In genomic region chr7:53311205-53311604, GRCh38 we compare ENCODE assay signal across 33 cellular contexts.
"Had no signal": no experiment of that assay in that cellular context is flagged by ENCODE, and none has a peak within 500 bp of the region (broad histone marks: within the 10 kb centered on the region; RNA-seq: fewer than 3 reads in every experiment).

No MANE protein-coding gene starts in this region.

- FAIRE-seq: astrocyte, bronchial epithelial cell had no signal

- H3K4me3 ChIP-seq: coronary artery, dorsolateral prefrontal cortex, esophagus muscularis mucosa, gastrocnemius medialis, heart right ventricle had no signal

- H3K27ac ChIP-seq: brain microvascular endothelial cell, coronary artery, dorsolateral prefrontal cortex, esophagus muscularis mucosa, foreskin keratinocyte, gastrocnemius medialis, heart right ventricle, WERI-Rb-1 had no signal

- H3K4me1 Mint-ChIP-seq: activated B cell treated with CpG ODN at 0.5 μM for 24 hours; activated T-helper 17 cell treated with anti-CD3 and anti-CD28 coated beads, Interleukin-2, amount 50 U/mL, for 72 hours; central memory CD8-positive, alpha-beta T cell; T-helper 17 cell had no signal

- ATAC-seq: activated CD4-positive, CD25-positive, alpha-beta regulatory T cell treated with anti-CD3 and anti-CD28 coated beads, Interleukin-2, amount 50 U/mL, for 24 hours; activated CD8-positive, alpha-beta T cell treated with anti-CD3 and anti-CD28 coated beads for 36 hours; activated T-cell treated with anti-CD3 and anti-CD28 coated beads, Interleukin-2, amount 50 U/mL, for 4 hours; activated T-helper 17 cell treated with anti-CD3 and anti-CD28 coated beads, Interleukin-2, amount 50 U/mL, for 72 hours; foreskin keratinocyte; gastrocnemius medialis; heart right ventricle; T-helper 17 cell had no signal

- H3K4me1 ChIP-seq: foreskin keratinocyte, gastrocnemius medialis had no signal

- H3K9me3 ChIP-seq: esophagus muscularis mucosa, gastrocnemius medialis, heart right ventricle had no signal

- H3K4me3 Mint-ChIP-seq: activated B cell treated with CpG ODN at 0.5 μM for 24 hours; activated CD8-positive, alpha-beta T cell treated with anti-CD3 and anti-CD28 coated beads for 36 hours; activated naive CD8-positive, alpha-beta T cell; activated T-cell treated with anti-CD3 and anti-CD28 coated beads, Interleukin-2, amount 50 U/mL, for 4 hours; activated T-helper 17 cell treated with anti-CD3 and anti-CD28 coated beads, Interleukin-2, amount 50 U/mL, for 72 hours; central memory CD8-positive, alpha-beta T cell; dendritic cell treated with granulocyte-macrophage colony-stimulating factor and Interleukin-4, amounts not matched to agents 40 ng/mL and 50 ng/mL, for 4 days; T-helper 17 cell; T-helper 2 cell treated with Interferon-gamma antibody and Interleukin-4, amounts not matched to agents 5 μg/mL and 100 μg/mL, for 36 hours had no signal

- H3K27ac Mint-ChIP-seq: activated B cell treated with CpG ODN at 0.5 μM for 24 hours; activated CD8-positive, alpha-beta T cell treated with anti-CD3 and anti-CD28 coated beads for 36 hours; activated naive CD8-positive, alpha-beta T cell; activated T-helper 17 cell treated with anti-CD3 and anti-CD28 coated beads, Interleukin-2, amount 50 U/mL, for 72 hours; dendritic cell treated with granulocyte-macrophage colony-stimulating factor and Interleukin-4, amounts not matched to agents 40 ng/mL and 50 ng/mL, for 4 days; T-helper 17 cell; T-helper 2 cell treated with Interferon-gamma antibody and Interleukin-4, amounts not matched to agents 5 μg/mL and 100 μg/mL, for 36 hours had no signal

- H3K36me3 Mint-ChIP-seq: activated naive CD8-positive, alpha-beta T cell had no signal

- DNase-seq: activated B cell treated with CpG ODN at 0.5 μM for 24 hours; activated CD4-positive, alpha-beta T cell treated with anti-CD3 and anti-CD28 coated beads for 48 hours; activated CD4-positive, alpha-beta T cell treated with anti-CD3 and anti-CD28 coated beads, Interleukin-2, amount 50 U/mL, for 1 hour; activated CD4-positive, alpha-beta T cell treated with anti-CD3 and anti-CD28 coated beads, Interleukin-2, amount 50 U/mL, for 48 hours; activated CD8-positive, alpha-beta memory T cell treated with anti-CD3 and anti-CD28 coated beads for 24 hours; activated CD8-positive, alpha-beta T cell treated with anti-CD3 and anti-CD28 coated beads for 36 hours; activated effector memory CD4-positive, alpha-beta T cell treated with Interleukin-2 at 50 U/mL for 16 hours; activated gamma-delta T cell treated with Interleukin-2 at 50 U/mL for 16 hours; activated naive CD4-positive, alpha-beta T cell treated with anti-CD3 and anti-CD28 coated beads, Interleukin-2, amount 50 U/mL, for 16 hours; activated naive CD4-positive, alpha-beta T cell treated with Interleukin-2 at 50 U/mL for 16 hours; activated T-cell treated with anti-CD3 and anti-CD28 coated beads, Interleukin-2, amount 50 U/mL, for 4 hours; amniotic stem cell; anterior cingulate cortex; brain microvascular endothelial cell; dorsolateral prefrontal cortex; effector memory CD4-positive, alpha-beta T cell; erythroblast; foreskin keratinocyte; gastrocnemius medialis; heart right ventricle; T-helper 17 cell; T1000; WERI-Rb-1 had no signal

- H3K27me3 Mint-ChIP-seq: activated B cell treated with CpG ODN at 0.5 μM for 24 hours; activated CD8-positive, alpha-beta T cell treated with anti-CD3 and anti-CD28 coated beads for 36 hours; activated naive CD8-positive, alpha-beta T cell; activated T-helper 17 cell treated with anti-CD3 and anti-CD28 coated beads, Interleukin-2, amount 50 U/mL, for 72 hours; central memory CD8-positive, alpha-beta T cell; dendritic cell treated with granulocyte-macrophage colony-stimulating factor and Interleukin-4, amounts not matched to agents 40 ng/mL and 50 ng/mL, for 4 days; T-helper 17 cell had no signal

- H3K27me3 ChIP-seq: brain microvascular endothelial cell, dorsolateral prefrontal cortex, esophagus muscularis mucosa, foreskin keratinocyte, gastrocnemius medialis, heart right ventricle had no signal

- H3K36me3 ChIP-seq: brain microvascular endothelial cell, esophagus muscularis mucosa, gastrocnemius medialis, heart right ventricle, WERI-Rb-1 had no signal
